Comparison of ENCODE assay signal across 33 cellular contexts in the genomic region with DNA sequence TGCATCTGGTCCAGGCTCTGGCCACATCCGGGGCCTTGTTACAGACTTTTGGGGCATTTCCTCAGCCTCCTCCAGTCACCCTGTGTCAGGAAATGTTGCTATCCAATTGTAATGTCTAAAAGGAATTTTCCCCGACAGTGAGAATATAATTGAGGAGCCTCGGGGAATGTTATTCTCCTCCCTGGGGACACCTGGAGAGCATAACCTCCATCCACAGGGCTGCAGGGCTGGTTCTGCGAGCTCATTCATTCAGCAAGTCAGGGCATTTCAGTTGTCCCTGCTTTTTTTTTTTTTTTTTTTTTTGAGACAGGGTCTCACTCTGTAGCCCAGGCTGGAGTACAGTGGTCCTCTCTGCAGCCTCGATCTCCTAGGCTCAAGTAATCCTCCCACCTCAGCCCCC.
"Had no signal": no experiment of that assay in that cellular context is flagged by ENCODE, and none has a peak within 500 bp of the region (broad histone marks: within the 10 kb centered on the region; RNA-seq: fewer than 3 reads in every experiment).

No MANE protein-coding gene starts in this region.

- H3K9me3 ChIP-seq: ascending aorta, colonic mucosa, pancreas, prostate gland, stomach, thyroid gland, upper lobe of right lung had no signal

- H3K4me3 ChIP-seq: ascending aorta, cardiac muscle cell, colonic mucosa, dorsolateral prefrontal cortex, pancreas, prostate gland, skin epidermis, stomach, thyroid gland, upper lobe of right lung had no signal

- H3K27ac Mint-ChIP-seq: activated CD4-positive, alpha-beta memory T cell treated with anti-CD3 and anti-CD28 coated beads, Interleukin-2, amount 10 ng/mL, durations not matched to agents 7 days and 5 days; activated CD4-positive, alpha-beta T cell treated with anti-CD3 and anti-CD28 coated beads, Interleukin-2, amount 10 ng/mL, durations not matched to agents 7 days and 5 days; activated naive CD4-positive, alpha-beta T cell treated with anti-CD3 and anti-CD28 coated beads, Interleukin-2, amount 10 ng/mL, durations not matched to agents 7 days and 5 days; activated naive CD8-positive, alpha-beta T cell treated with anti-CD3 and anti-CD28 coated beads, Interleukin-2, amount 10 ng/mL, durations not matched to agents 7 days and 5 days; activated T-cell treated with anti-CD3 and anti-CD28 coated beads, Interleukin-2, amount 50 U/mL, for 24 hours; brain; naive thymus-derived CD4-positive, alpha-beta T cell had no signal

- ATAC-seq: left cardiac atrium; left ventricle myocardium superior; naive thymus-derived CD4-positive, alpha-beta T cell; pancreas; sciatic nerve; upper lobe of right lung had no signal

- FAIRE-seq: frontal cortex, keratinocyte, pancreas had no signal

- H3K4me1 ChIP-seq: ascending aorta, colonic mucosa, pancreas, prostate gland, thyroid gland, upper lobe of right lung had no signal

- H3K36me3 ChIP-seq: ascending aorta, cardiac muscle cell, colonic mucosa, pancreas, prostate gland, stomach, thyroid gland, upper lobe of right lung had no signal

- H3K27me3 ChIP-seq: ascending aorta, cardiac muscle cell, colonic mucosa, dorsolateral prefrontal cortex, pancreas, stomach, thyroid gland, upper lobe of right lung had no signal

- DNase-seq: activated CD4-positive, alpha-beta memory T cell treated with anti-CD3 and anti-CD28 coated beads, Interleukin-2, amount 10 ng/mL, durations not matched to agents 7 days and 5 days; activated CD4-positive, alpha-beta T cell treated with anti-CD3 and anti-CD28 coated beads for 1 hour; activated CD4-positive, alpha-beta T cell treated with anti-CD3 and anti-CD28 coated beads, Interleukin-2, amount 10 ng/mL, durations not matched to agents 7 days and 5 days; activated CD8-positive, alpha-beta memory T cell treated with anti-CD3 and anti-CD28 coated beads, Interleukin-2, amount 50 U/mL, for 48 hours; activated gamma-delta T cell; activated naive CD4-positive, alpha-beta T cell treated with anti-CD3 and anti-CD28 coated beads, Interleukin-2, amount 10 ng/mL, durations not matched to agents 7 days and 5 days; activated naive CD8-positive, alpha-beta T cell treated with anti-CD3 and anti-CD28 coated beads, Interleukin-2, amount 10 ng/mL, durations not matched to agents 7 days and 5 days; activated T-cell treated with anti-CD3 and anti-CD28 coated beads, Interleukin-2, amount 50 U/mL, for 24 hours; cerebellar nuclear complex; colonic mucosa; dorsolateral prefrontal cortex; effector memory CD4-positive, alpha-beta T cell; left cardiac atrium; left ventricle myocardium superior; naive thymus-derived CD4-positive, alpha-beta T cell; nucleus accumbens; pancreas; retina; stimulated activated CD4-positive, alpha-beta T cell treated with anti-CD3 and anti-CD28 coated beads, Interleukin-12 subunit alpha, Interleukin-12 subunit beta, amount 100 ng/mL, for 4 hours; stimulated activated CD4-positive, alpha-beta T cell treated with anti-CD3 and anti-CD28 coated beads, Interleukin-4, amount 100 ng/mL, for 24 hours; stimulated activated naive B cell treated with anti-CD40 and anti-IgM and Interleukin-4, amounts not matched to agents 10 μg/mL and 1 μg/mL and 100 μg/mL, for 72 hours; stomach; T1000; thyroid gland had no signal

- H3K36me3 Mint-ChIP-seq: brain had no signal

- H3K27ac ChIP-seq: ascending aorta, cardiac muscle cell, colonic mucosa, dorsolateral prefrontal cortex, pancreas, prostate gland, skin epidermis, stomach, thyroid gland, upper lobe of right lung had no signal

- H3K4me3 Mint-ChIP-seq: activated CD4-positive, alpha-beta memory T cell treated with anti-CD3 and anti-CD28 coated beads, Interleukin-2, amount 10 ng/mL, durations not matched to agents 7 days and 5 days; activated CD4-positive, alpha-beta T cell treated with anti-CD3 and anti-CD28 coated beads, Interleukin-2, amount 10 ng/mL, durations not matched to agents 7 days and 5 days; activated naive CD4-positive, alpha-beta T cell treated with anti-CD3 and anti-CD28 coated beads, Interleukin-2, amount 10 ng/mL, durations not matched to agents 7 days and 5 days; activated naive CD8-positive, alpha-beta T cell treated with anti-CD3 and anti-CD28 coated beads, Interleukin-2, amount 10 ng/mL, durations not matched to agents 7 days and 5 days; activated T-cell treated with anti-CD3 and anti-CD28 coated beads, Interleukin-2, amount 50 U/mL, for 24 hours; brain; naive thymus-derived CD4-positive, alpha-beta T cell; stimulated activated naive B cell treated with anti-CD40 and anti-IgM and Interleukin-4, amounts not matched to agents 10 μg/mL and 1 μg/mL and 100 μg/mL, for 72 hours had no signal

- H3K27me3 Mint-ChIP-seq: activated CD4-positive, alpha-beta memory T cell treated with anti-CD3 and anti-CD28 coated beads, Interleukin-2, amount 10 ng/mL, durations not matched to agents 7 days and 5 days; activated CD4-positive, alpha-beta T cell treated with anti-CD3 and anti-CD28 coated beads, Interleukin-2, amount 10 ng/mL, durations not matched to agents 7 days and 5 days; activated naive CD4-positive, alpha-beta T cell treated with anti-CD3 and anti-CD28 coated beads, Interleukin-2, amount 10 ng/mL, durations not matched to agents 7 days and 5 days; activated naive CD8-positive, alpha-beta T cell treated with anti-CD3 and anti-CD28 coated beads, Interleukin-2, amount 10 ng/mL, durations not matched to agents 7 days and 5 days; activated T-cell treated with anti-CD3 and anti-CD28 coated beads, Interleukin-2, amount 50 U/mL, for 24 hours; stimulated activated naive B cell treated with anti-CD40 and anti-IgM and Interleukin-4, amounts not matched to agents 10 μg/mL and 1 μg/mL and 100 μg/mL, for 72 hours had no signal
